Comparison of ENCODE assay signal across 22 cellular contexts in genomic region chr3:192194081-192194480, GRCh38.
A peak's percentile ranks its signal among the peaks of the same experiment; 100 is the strongest.
DNase-seq lines count a peak whose midpoint lies in the region; ATAC-seq and TF ChIP-seq lines count a peak whose summit lies in the region.
"Had no signal": no experiment of that assay in that cellular context is flagged by ENCODE, and none has a peak within 500 bp of the region (broad histone marks: within the 10 kb centered on the region; RNA-seq: fewer than 3 reads in every experiment).

No MANE protein-coding gene starts in this region.

- no peak for TF ChIP-seq CTCF in retinal pigment epithelial cell (conservative IDR thresholded peaks at IDR 0.05; ENCODE audit: low read depth, low read length)
- no peak for TF ChIP-seq CTCF in osteoblast (IDR thresholded peaks at IDR 0.05; ENCODE audit: extremely low read depth, low read depth, low read length)

- no peaks in the 10 kb centered on the region for H3K79me2 ChIP-seq in osteoblast (ENCODE audit: insufficient read depth, low read length)

- no peak for ATAC-seq in GM21423 (IDR thresholded peaks at IDR 0.05; ENCODE audit: unreplicated experiment)
- ATAC-seq: A549; CD8-positive, alpha-beta T cell; GM12878 had no signal

- no peak overlapping the region for H3K27ac ChIP-seq in osteoblast (ENCODE audit: low read depth, low read length)
- H3K27ac ChIP-seq: A549; BLaER1 treated with 17β-estradiol and CSF1 and Interleukin-3, amounts not matched to agents 10 nM and 100 nM; C4-2B had no signal

- H3K4me3 ChIP-seq in retinal pigment epithelial cell (ENCODE audit: low read length) (no peak overlapping the region), osteoblast (ENCODE audit: insufficient read depth, low read length) (no peak overlapping the region)
- H3K4me3 ChIP-seq: A549; BLaER1 treated with 17β-estradiol and CSF1 and Interleukin-3, amounts not matched to agents 10 nM and 100 nM; GM12878 had no signal

- H3K27me3 ChIP-seq in osteoblast (ENCODE audit: insufficient read depth, low read length) = no peaks in the 10 kb centered on the region
- H3K27me3 ChIP-seq: BLaER1 treated with 17β-estradiol and CSF1 and Interleukin-3, amounts not matched to agents 10 nM and 100 nM had no signal

- H2AFZ ChIP-seq in osteoblast (ENCODE audit: low read length) = no peak overlapping the region

- no peak overlapping the region for H3K4me2 ChIP-seq in osteoblast (ENCODE audit: insufficient read depth, low read length)
- H3K4me2 ChIP-seq: A549; BLaER1 treated with 17β-estradiol and CSF1 and Interleukin-3, amounts not matched to agents 10 nM and 100 nM had no signal

- DNase-seq in NCI-H82 (lab: John Stamatoyannopoulos, UW) (peak; percentile 49), astrocyte of the hippocampus (ENCODE audit: low read depth, low spot score) (peak; percentile 66), retinal pigment epithelial cell (ENCODE audit: low read depth) (peak; percentile 93), osteoblast (ENCODE audit: insufficient read length, low spot score, missing footprints) (no peak), 8988T (no peak)
- DNase-seq: AML-193; Caco-2; Calu3; CD4-positive, alpha-beta T cell; CD8-positive, alpha-beta T cell; DMS 273 treated with DMSO at 0.1 percent for 48 hours; DMS153; DMS53; DMS79; DND-41; EL; GDM1 had no signal

- H3K36me3 ChIP-seq in osteoblast (ENCODE audit: insufficient read depth, low read length) = no peaks in the 10 kb centered on the region
- H3K36me3 ChIP-seq: BLaER1 treated with 17β-estradiol and CSF1 and Interleukin-3, amounts not matched to agents 10 nM and 100 nM had no signal

- H4K20me1 ChIP-seq in osteoblast (ENCODE audit: insufficient read depth, low read length) = no peaks in the 10 kb centered on the region
- H4K20me1 ChIP-seq: BLaER1 treated with 17β-estradiol and CSF1 and Interleukin-3, amounts not matched to agents 10 nM and 100 nM had no signal

- no peaks in the 10 kb centered on the region for H3K9me3 ChIP-seq in osteoblast (ENCODE audit: low read depth, low read length)
- H3K9me3 ChIP-seq: A549; BLaER1 treated with 17β-estradiol and CSF1 and Interleukin-3, amounts not matched to agents 10 nM and 100 nM; Caco-2 had no signal

- no peaks in the 10 kb centered on the region for H3K4me1 ChIP-seq in osteoblast (ENCODE audit: insufficient read depth, low read length)
- H3K4me1 ChIP-seq: A549; BLaER1 treated with 17β-estradiol and CSF1 and Interleukin-3, amounts not matched to agents 10 nM and 100 nM; Caco-2 had no signal

Comparison
In these comparisons a context has a peak if more than half of its experiments do, and no peak if none do; other contexts are left out.
1. DNase-seq: peak in NCI-H82 (single experiment), astrocyte of the hippocampus (single experiment) and retinal pigment epithelial cell (single experiment); none in osteoblast (single experiment) and 8988T (single experiment).